In genomic region chr12:4564819-4565218, GRCh38 we compare ENCODE assay signal across 18 cellular contexts. TPM values are rescaled to one million over a fixed set of nuclear protein-coding genes. Genes with fewer than 3 reads are reported as not detected.
DNase-seq lines count a peak whose midpoint lies in the region; ATAC-seq lines count a peak whose summit lies in the region.
"Had no signal": no experiment of that assay in that cellular context is flagged by ENCODE, and none has a peak within 500 bp of the region (broad histone marks: within the 10 kb centered on the region; RNA-seq: fewer than 3 reads in every experiment).

No MANE protein-coding gene starts in this region.

- no peaks in the 10 kb centered on the region for H3K27me3 Mint-ChIP-seq in T-helper 1 cell treated with Interleukin-12 subunit alpha and Interleukin-12 subunit beta and Interleukin-4 antibody, amounts not matched to agents 30 μg/mL and 1 μg/mL, for 36 hours (ENCODE audit: low read depth)
- peaks cover 0 to 38% (median 26%) of the 10 kb centered on the region in 5 donors for H3K27me3 Mint-ChIP-seq in naive thymus-derived CD4-positive, alpha-beta T cell

- 70% methylated on average over 5 of the region's 5 CpGs for WGBS in aorta, 2 donors

- H3K4me1 ChIP-seq in naive thymus-derived CD4-positive, alpha-beta T cell (ENCODE audit: control insufficient read depth in 2 of 2, insufficient read depth in 2 of 2, low read length in 2 of 2), result no peaks in the 10 kb centered on the region
- H3K4me1 ChIP-seq in aorta (ENCODE audit: control insufficient read depth in 1 of 2, insufficient read depth in 2 of 2, low read length in 2 of 2), result no peaks in the 10 kb centered on the region

- H3K9me3 Mint-ChIP-seq in T-helper 1 cell treated with Interleukin-12 subunit alpha and Interleukin-12 subunit beta and Interleukin-4 antibody, amounts not matched to agents 30 μg/mL and 1 μg/mL, for 36 hours, result no peaks in the 10 kb centered on the region
- peaks cover 0 to 4% (median 0%) of the 10 kb centered on the region in 11 donors for H3K9me3 Mint-ChIP-seq in naive thymus-derived CD4-positive, alpha-beta T cell
- H3K9me3 Mint-ChIP-seq: activated CD4-positive, alpha-beta memory T cell treated with anti-CD3 and anti-CD28 coated beads for 36 hours; effector memory CD8-positive, alpha-beta T cell had no signal

- no peak overlapping the region for H3K4me3 ChIP-seq in naive thymus-derived CD4-positive, alpha-beta T cell (ENCODE audit: low read length)
- H3K4me3 ChIP-seq in aorta (ENCODE audit: low read length in 2 of 2), result no peak overlapping the region
- H3K4me3 ChIP-seq: pancreas, smooth muscle cell had no signal

- intact Hi-C loops in naive thymus-derived CD4-positive, alpha-beta T cell (cut with micrococcal nuclease), result no loop called here
- intact Hi-C loops in aorta (cut with DNase I), result no loop called here

- no peak overlapping the region for H3K27ac ChIP-seq in naive thymus-derived CD4-positive, alpha-beta T cell (ENCODE audit: low read depth, low read length)
- H3K27ac ChIP-seq in aorta (ENCODE audit: low read depth in 1 of 2, low read length in 2 of 2), result no peak overlapping the region
- H3K27ac ChIP-seq: pancreas had no signal

- H3K27ac Mint-ChIP-seq in T-helper 1 cell treated with Interleukin-12 subunit alpha and Interleukin-12 subunit beta and Interleukin-4 antibody, amounts not matched to agents 30 μg/mL and 1 μg/mL, for 36 hours, result peak overlapping the region; percentile 9
- peak overlapping the region in 4 of 9 donors; percentile 38 to 67 (median 46) for H3K27ac Mint-ChIP-seq in naive thymus-derived CD4-positive, alpha-beta T cell
- H3K27ac Mint-ChIP-seq: activated CD4-positive, alpha-beta memory T cell treated with anti-CD3 and anti-CD28 coated beads for 36 hours; effector memory CD8-positive, alpha-beta T cell had no signal

- CTCF ChIA-PET in naive thymus-derived CD4-positive, alpha-beta T cell (lab: Charles Lee), result interaction anchor here (1.1 kb wide), 1 partner anchor 30 kb away, joined by 3 read pairs; no protein-coding TSS in a partner anchor

- peak overlapping the region; percentile 30 for H3K4me3 Mint-ChIP-seq in T-helper 1 cell treated with Interleukin-12 subunit alpha and Interleukin-12 subunit beta and Interleukin-4 antibody, amounts not matched to agents 30 μg/mL and 1 μg/mL, for 36 hours
- peak overlapping the region in 9 of 10 donors; percentile 18 to 65 (median 50) for H3K4me3 Mint-ChIP-seq in naive thymus-derived CD4-positive, alpha-beta T cell
- H3K4me3 Mint-ChIP-seq: activated CD4-positive, alpha-beta memory T cell treated with anti-CD3 and anti-CD28 coated beads for 36 hours had no signal

- ATAC-seq in GM21381 (IDR thresholded peaks at IDR 0.05; ENCODE audit: unreplicated experiment), result peak; percentile 40
- no peak for ATAC-seq in naive thymus-derived CD4-positive, alpha-beta T cell
- ATAC-seq in GM21515 (IDR thresholded peaks at IDR 0.05; ENCODE audit: unreplicated experiment), result no peak
- ATAC-seq in aorta (ENCODE audit: low FRiP score), result no peak
- ATAC-seq in HG03139 (IDR thresholded peaks at IDR 0.05; ENCODE audit: unreplicated experiment), result no peak
- ATAC-seq: effector memory CD8-positive, alpha-beta T cell; pancreas had no signal

- POLR2A ChIA-PET in naive thymus-derived CD4-positive, alpha-beta T cell (lab: Charles Lee), result no interaction called here

- H3K4me1 Mint-ChIP-seq in T-helper 1 cell treated with Interleukin-12 subunit alpha and Interleukin-12 subunit beta and Interleukin-4 antibody, amounts not matched to agents 30 μg/mL and 1 μg/mL, for 36 hours (ENCODE audit: low read depth), result peaks cover 15% of the 10 kb centered on the region
- H3K4me1 Mint-ChIP-seq in naive thymus-derived CD4-positive, alpha-beta T cell, result peaks cover 0 to 28% (median 19%) of the 10 kb centered on the region in 7 donors

- H3K9me3 ChIP-seq in naive thymus-derived CD4-positive, alpha-beta T cell (ENCODE audit: control insufficient read depth in 2 of 3, low read length in 3 of 3), result no peaks in the 10 kb centered on the region
- H3K9me3 ChIP-seq in aorta (ENCODE audit: control insufficient read depth, low read length), result no peaks in the 10 kb centered on the region
- H3K9me3 ChIP-seq: pancreas had no signal

- DNase-seq in T-helper 1 cell (no peak), OCI-M1 (lab: John Stamatoyannopoulos, UW) (peak; percentile 32), aorta (no peak)
- no peak for DNase-seq in naive thymus-derived CD4-positive, alpha-beta T cell
- DNase-seq: 8988T; activated CD4-positive, alpha-beta memory T cell treated with anti-CD3 and anti-CD28 coated beads for 36 hours; activated gamma-delta T cell; effector memory CD8-positive, alpha-beta T cell; KBM-7; NCI-H1694 treated with DMSO at 0.1 percent for 48 hours; NCI-H524 treated with DMSO at 0.1 percent for 48 hours; pancreas; substantia nigra had no signal

- no peaks in the 10 kb centered on the region for H3K36me3 ChIP-seq in naive thymus-derived CD4-positive, alpha-beta T cell (ENCODE audit: control insufficient read depth in 2 of 3, insufficient read depth in 3 of 3, low read length in 3 of 3)
- H3K36me3 ChIP-seq in aorta (ENCODE audit: control insufficient read depth in 1 of 2, insufficient read depth in 2 of 2, low read length in 1 of 2), result no peaks in the 10 kb centered on the region
- H3K36me3 ChIP-seq: pancreas had no signal

- H3K36me3 Mint-ChIP-seq in T-helper 1 cell treated with Interleukin-12 subunit alpha and Interleukin-12 subunit beta and Interleukin-4 antibody, amounts not matched to agents 30 μg/mL and 1 μg/mL, for 36 hours (ENCODE audit: low read depth), result peaks cover 16% of the 10 kb centered on the region
- H3K36me3 Mint-ChIP-seq in naive thymus-derived CD4-positive, alpha-beta T cell, result peaks cover 0 to 10% (median 0%) of the 10 kb centered on the region in 5 donors

- H3K27me3 ChIP-seq in naive thymus-derived CD4-positive, alpha-beta T cell (ENCODE audit: control insufficient read depth in 2 of 2, insufficient read depth in 2 of 2, low read length in 2 of 2), result no peaks in the 10 kb centered on the region
- no peaks in the 10 kb centered on the region for H3K27me3 ChIP-seq in aorta (ENCODE audit: control insufficient read depth in 1 of 2, insufficient read depth in 2 of 2, low read length in 1 of 2)
- H3K27me3 ChIP-seq: pancreas had no signal

RNA-seq across cellular contexts. Expression of gene DYRK4, which starts 2.8 kb away (rescaled TPM):
- 10 to 100 TPM in 4 of 5 experiments, 1 to 10 TPM in 1; 9.8 to 25.1 (median 22.0) TPM for total RNA-seq in naive thymus-derived CD4-positive, alpha-beta T cell
- 10 to 100 TPM; 37.4 to 50.9 TPM for polyA plus RNA-seq in naive thymus-derived CD4-positive, alpha-beta T cell
- 10 to 100 TPM; 29.6 to 33.8 TPM for total RNA-seq in aorta
- 10 to 100 TPM; 45.3 to 74.8 TPM for polyA plus RNA-seq in aorta

RNA-seq across cellular contexts. Expression of gene RAD51AP1, which starts 26.1 kb away (rescaled TPM):
- 10 to 100 TPM in 1 of 5 experiments, 1 to 10 TPM in 3, under 1 TPM in 1; 0.13 to 37.6 (median 1.7) TPM for total RNA-seq in naive thymus-derived CD4-positive, alpha-beta T cell
- 1 to 10 TPM in 1 of 2 donors, under 1 TPM in 1; 0.73 to 1.1 TPM for polyA plus RNA-seq in naive thymus-derived CD4-positive, alpha-beta T cell
- 1 to 10 TPM; 1.2 to 2.8 TPM for total RNA-seq in aorta
- polyA plus RNA-seq in aorta, result 1 to 10 TPM; 2.2 to 2.9 TPM
